ENCODE assay signal across 8 cellular contexts in the genomic region with DNA sequence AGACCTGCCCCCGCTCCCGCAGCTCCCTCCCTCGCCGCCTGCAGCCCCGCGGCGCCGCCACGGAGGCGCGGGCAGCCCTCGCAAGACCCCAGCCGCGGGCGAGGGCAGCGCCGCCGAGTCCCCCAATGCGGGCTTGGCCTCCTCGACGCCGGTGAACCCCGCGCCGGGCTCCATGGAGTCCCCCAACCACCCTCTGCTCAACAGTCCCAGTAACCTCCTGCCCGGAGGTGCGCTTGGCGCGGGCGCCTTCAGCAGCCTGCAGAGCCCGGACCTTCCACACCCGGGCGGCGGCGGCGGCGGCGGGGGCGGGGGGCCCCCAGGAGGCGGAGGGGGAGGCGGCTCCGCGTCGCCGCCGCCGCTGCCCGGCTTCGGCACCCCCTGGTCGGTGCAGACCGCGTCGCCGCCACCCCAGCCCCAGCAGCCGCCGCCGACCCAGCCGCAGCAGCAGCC.
DNase-seq lines count a peak whose midpoint lies in the region; ATAC-seq and TF ChIP-seq lines count a peak whose summit lies in the region.

No MANE protein-coding gene starts in this region.

- H3K9me3 ChIP-seq in endocrine pancreas (ENCODE audit: control insufficient read depth, low read length) (no peaks in the 10 kb centered on the region), mucosa of rectum (ENCODE audit: control insufficient read depth in 2 of 2, low read length in 2 of 2) (no peaks in the 10 kb centered on the region)

- no peaks in the 10 kb centered on the region for H3K36me3 ChIP-seq in endocrine pancreas (ENCODE audit: control insufficient read depth, insufficient read depth, low read length)
- peaks cover 7 to 8% of the 10 kb centered on the region in 2 donors for H3K36me3 ChIP-seq in mucosa of rectum (ENCODE audit: control insufficient read depth in 2 of 2, insufficient read depth in 2 of 2, low read length in 2 of 2)

- TF ChIP-seq CTCF in AG09309 (IDR thresholded peaks at IDR 0.05; ENCODE audit: control insufficient read depth, insufficient read depth, low read depth, low read length, missing control alignments) = no peak

- H3K27me3 ChIP-seq in endocrine pancreas (ENCODE audit: control insufficient read depth, insufficient read depth, low read length) (no peaks in the 10 kb centered on the region), mucosa of rectum (ENCODE audit: control insufficient read depth in 2 of 2, insufficient read depth in 2 of 2, low read length in 2 of 2) (no peaks in the 10 kb centered on the region)

- H3K27ac ChIP-seq in mucosa of rectum (ENCODE audit: low read depth in 2 of 2, low read length in 2 of 2) = peak overlapping the region; percentile 99 to 100

- peak overlapping the region; percentile 87 for H3K9ac ChIP-seq in endocrine pancreas (ENCODE audit: control insufficient read depth, insufficient read depth, low read length)
- H3K9ac ChIP-seq in mucosa of rectum (ENCODE audit: low read depth in 1 of 2, low read length in 2 of 2) = peak overlapping the region; percentile 70 to 99

- H3K4me3 ChIP-seq in AG09309 (ENCODE audit: control insufficient read depth, low read depth, low read length) (peak overlapping the region; percentile 86), endocrine pancreas (ENCODE audit: control insufficient read depth, insufficient read depth, low read length) (no peak overlapping the region), mucosa of rectum (ENCODE audit: low read length in 2 of 2) (peak overlapping the region; percentile 84 to 93)

- ATAC-seq in GM19324 (IDR thresholded peaks at IDR 0.05; ENCODE audit: low FRiP score, unreplicated experiment) = peak; percentile 10
- ATAC-seq in HG03571 (IDR thresholded peaks at IDR 0.05; ENCODE audit: unreplicated experiment) = peak; percentile 11
- ATAC-seq in GM19467 (IDR thresholded peaks at IDR 0.05; ENCODE audit: unreplicated experiment) = no peak

- no peak for DNase-seq in AG09309 (ENCODE audit: low read depth)
- DNase-seq in activated CD4-positive, alpha-beta T cell treated with anti-CD3 and anti-CD28 coated beads, Interleukin-2, amount 50 U/mL, for 24 hours (ENCODE audit: low read depth in 1 of 2, low spot score in 1 of 2) = peak; percentile 24 to 32
- DNase-seq in stimulated activated CD8-positive, alpha-beta memory T cell treated with anti-CD3 and anti-CD28 coated beads, Interleukin-7, amount 100 ng/mL, for 4 hours (ENCODE audit: low read depth in 2 of 2) = peak; percentile 12 to 61

- H3K4me1 ChIP-seq in endocrine pancreas (ENCODE audit: control insufficient read depth, insufficient read depth, low read length) (peaks cover 22% of the 10 kb centered on the region), mucosa of rectum (ENCODE audit: control insufficient read depth in 2 of 2, insufficient read depth in 2 of 2, low read length in 2 of 2) (peaks cover 5 to 6% of the 10 kb centered on the region in 2 donors)
